ENCODE assay signal across 21 cellular contexts in the genomic region with DNA sequence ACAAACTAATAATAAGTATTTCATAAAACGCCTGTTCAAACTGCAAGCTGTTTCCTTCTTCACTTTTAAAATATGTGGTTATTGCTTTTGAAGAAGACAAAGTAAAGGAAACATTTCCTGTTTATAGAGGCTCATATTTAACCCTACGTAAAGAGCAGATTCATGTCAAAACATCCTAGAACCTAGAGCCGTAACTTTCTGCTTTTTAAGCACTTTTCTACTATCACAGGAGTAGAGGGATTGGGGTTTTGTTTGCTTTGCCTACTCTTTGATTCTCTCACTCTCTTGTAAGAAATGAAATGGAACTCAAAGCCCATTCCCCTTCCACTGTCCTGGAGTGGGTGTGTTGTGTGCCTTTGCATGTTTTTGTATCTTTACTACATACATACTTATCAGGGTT. TPM values are rescaled to one million over a fixed set of nuclear protein-coding genes. Genes with fewer than 3 reads are reported as not detected.
DNase-seq lines count a peak whose midpoint lies in the region; ATAC-seq and TF ChIP-seq lines count a peak whose summit lies in the region.
"Had no signal": no experiment of that assay in that cellular context is flagged by ENCODE, and none has a peak within 500 bp of the region (broad histone marks: within the 10 kb centered on the region; RNA-seq: fewer than 3 reads in every experiment).

No MANE protein-coding gene starts in this region.

- intact Hi-C loops in activated CD8-positive, alpha-beta T cell treated with anti-CD3 and anti-CD28 coated beads for 36 hours (cut with micrococcal nuclease), result no loop called here
- intact Hi-C loops in stomach (cut with DNase I; ENCODE audit: low total_unique reads), result no loop called here

- H3K4me3 ChIP-seq in esophagus (ENCODE audit: low read depth in 1 of 2, low read length in 2 of 2), result no peak overlapping the region
- H3K4me3 ChIP-seq in stomach, result no peak overlapping the region
- H3K4me3 ChIP-seq: HAP-1, uterus had no signal

- no peaks in the 10 kb centered on the region for H3K9me3 ChIP-seq in esophagus (ENCODE audit: control insufficient read depth in 2 of 2, insufficient read depth in 1 of 2, low read depth in 1 of 2, low read length in 1 of 2)
- no peaks in the 10 kb centered on the region for H3K9me3 ChIP-seq in stomach
- H3K9me3 ChIP-seq: HAP-1, SK-N-SH, uterus had no signal

- H3K4me1 Mint-ChIP-seq in activated naive CD4-positive, alpha-beta T cell treated with anti-CD3 and anti-CD28 coated beads, Interleukin-2, amount 50 U/mL, for 24 hours, result peaks cover 100% of the 10 kb centered on the region
- H3K4me1 Mint-ChIP-seq in activated CD8-positive, alpha-beta T cell treated with anti-CD3 and anti-CD28 coated beads for 36 hours (ENCODE audit: low read depth), result peaks cover 87% of the 10 kb centered on the region

- DNase-seq in activated naive CD4-positive, alpha-beta T cell treated with anti-CD3 and anti-CD28 coated beads, Interleukin-2, amount 50 U/mL, for 16 hours, result no peak
- DNase-seq in activated CD8-positive, alpha-beta T cell treated with anti-CD3 and anti-CD28 coated beads for 36 hours, result no peak
- DNase-seq in epidermal melanocyte (ENCODE audit: insufficient read length, low spot score) (no peak), stomach (no peak), COLO829 (ENCODE audit: low spot score) (no peak), RKO (ENCODE audit: low spot score) (no peak)
- DNase-seq: activated naive CD4-positive, alpha-beta T cell treated with Interleukin-2 at 50 U/mL for 16 hours; COR-L47; effector CD4-positive, alpha-beta T cell; mesenchymal stem cell; NCI-H1417 treated with DMSO at 0.1 percent for 48 hours; NCI-H2171 treated with DMSO at 0.1 percent for 48 hours; NCI-H748 treated with DMSO at 0.1 percent for 48 hours; PC-3; retina; SK-N-SH; uterus had no signal

- no peak for TF ChIP-seq EP300 in stomach (IDR thresholded peaks at IDR 0.05)

- CTCF ChIA-PET in activated CD8-positive, alpha-beta T cell treated with anti-CD3 and anti-CD28 coated beads for 36 hours (lab: Charles Lee), result interaction anchor here (0.7 to 2.9 kb wide), 7 partner anchors 9 to 105 kb away, joined by 3 to 16 read pairs (median 7); no protein-coding TSS in a partner anchor

- H3K27me3 Mint-ChIP-seq in activated naive CD4-positive, alpha-beta T cell treated with anti-CD3 and anti-CD28 coated beads, Interleukin-2, amount 50 U/mL, for 24 hours, result no peaks in the 10 kb centered on the region
- no peaks in the 10 kb centered on the region for H3K27me3 Mint-ChIP-seq in activated CD8-positive, alpha-beta T cell treated with anti-CD3 and anti-CD28 coated beads for 36 hours

- TF ChIP-seq POLR2A in stomach (IDR thresholded peaks at IDR 0.05), result no peak

- peaks cover 0 to 3% of the 10 kb centered on the region in 2 donors for H3K4me1 ChIP-seq in esophagus (ENCODE audit: control insufficient read depth in 2 of 2, insufficient read depth in 2 of 2, low read length in 1 of 2)
- H3K4me1 ChIP-seq in stomach, result peaks cover 7 to 18% (median 13%) of the 10 kb centered on the region in 4 donors
- H3K4me1 ChIP-seq: uterus had no signal

- POLR2A ChIA-PET in activated CD8-positive, alpha-beta T cell treated with anti-CD3 and anti-CD28 coated beads for 36 hours (lab: Charles Lee), result interaction anchor here (1.2 to 2.8 kb wide), 4 partner anchors 10 to 21 kb away, joined by 3 to 14 read pairs (median 5); no protein-coding TSS in a partner anchor

- H3K36me3 ChIP-seq in esophagus (ENCODE audit: control insufficient read depth in 2 of 2, insufficient read depth in 2 of 2, low read length in 1 of 2), result peaks cover 5 to 9% of the 10 kb centered on the region in 2 donors
- H3K36me3 ChIP-seq in stomach, result peaks cover 0 to 28% (median 26%) of the 10 kb centered on the region in 4 donors
- H3K36me3 ChIP-seq: HAP-1, uterus had no signal

- H3K27me3 ChIP-seq in esophagus (ENCODE audit: control insufficient read depth in 1 of 2, insufficient read depth in 2 of 2, low read length in 2 of 2), result no peaks in the 10 kb centered on the region
- no peaks in the 10 kb centered on the region for H3K27me3 ChIP-seq in stomach
- H3K27me3 ChIP-seq: uterus had no signal

- no peak for ATAC-seq in activated CD8-positive, alpha-beta T cell treated with anti-CD3 and anti-CD28 coated beads for 36 hours
- ATAC-seq: PC-3 had no signal

- WGBS in esophagus, 2 donors, result 83 to 86% methylated on average over 3 of the region's 3 CpGs
- 70 to 83% (median 83%) methylated on average over 3 of the region's 3 CpGs for WGBS in stomach, 5 donors

- H3K9me3 Mint-ChIP-seq in activated naive CD4-positive, alpha-beta T cell treated with anti-CD3 and anti-CD28 coated beads, Interleukin-2, amount 50 U/mL, for 24 hours, result no peaks in the 10 kb centered on the region
- no peaks in the 10 kb centered on the region for H3K9me3 Mint-ChIP-seq in activated CD8-positive, alpha-beta T cell treated with anti-CD3 and anti-CD28 coated beads for 36 hours

- peak overlapping the region; percentile 97 for H3K27ac Mint-ChIP-seq in activated naive CD4-positive, alpha-beta T cell treated with anti-CD3 and anti-CD28 coated beads, Interleukin-2, amount 50 U/mL, for 24 hours
- H3K27ac Mint-ChIP-seq in activated CD8-positive, alpha-beta T cell treated with anti-CD3 and anti-CD28 coated beads for 36 hours, result peak overlapping the region; percentile 88

- no peak for TF ChIP-seq CTCF in activated CD8-positive, alpha-beta T cell treated with anti-CD3 and anti-CD28 coated beads for 36 hours (IDR thresholded peaks at IDR 0.05)
- no peak for TF ChIP-seq CTCF in stomach (IDR thresholded peaks at IDR 0.05)

- H3K4me3 Mint-ChIP-seq in activated naive CD4-positive, alpha-beta T cell treated with anti-CD3 and anti-CD28 coated beads, Interleukin-2, amount 50 U/mL, for 24 hours, result peak overlapping the region; percentile 74
- H3K4me3 Mint-ChIP-seq in activated CD8-positive, alpha-beta T cell treated with anti-CD3 and anti-CD28 coated beads for 36 hours, result no peak overlapping the region

- H3K27ac ChIP-seq in esophagus (ENCODE audit: low read depth in 2 of 2, low read length in 1 of 2), result peak overlapping the region; percentile 11 to 13
- peak overlapping the region in 1 of 5 donors; percentile 32 for H3K27ac ChIP-seq in stomach
- H3K27ac ChIP-seq: uterus had no signal

- H3K36me3 Mint-ChIP-seq in activated naive CD4-positive, alpha-beta T cell treated with anti-CD3 and anti-CD28 coated beads, Interleukin-2, amount 50 U/mL, for 24 hours, result peaks cover 31% of the 10 kb centered on the region
- H3K36me3 Mint-ChIP-seq in activated CD8-positive, alpha-beta T cell treated with anti-CD3 and anti-CD28 coated beads for 36 hours (ENCODE audit: low read depth), result peaks cover 66% of the 10 kb centered on the region

RNA-seq across cellular contexts. Expression of a gene that starts 54.0 kb away (rescaled TPM):
- total RNA-seq in activated CD8-positive, alpha-beta T cell treated with anti-CD3 and anti-CD28 coated beads for 36 hours, result 10 to 100 TPM in 1 of 2 experiments, 1 to 10 TPM in 1; 8.6 to 10.0 TPM
- 1 to 10 TPM; 1.5 to 2.2 TPM for polyA plus RNA-seq in esophagus
- total RNA-seq in stomach, result 10 to 100 TPM in 4 of 5 donors, under 1 TPM in 1; 0.58 to 24.4 (median 16.4) TPM
- polyA plus RNA-seq in stomach, result 1 to 10 TPM; 3.0 to 5.8 (median 4.5) TPM
- total RNA-seq: bronchial epithelial cell, PC-3 had no signal
